21 cellular contexts compared by ENCODE assay signal in genomic region chr12:124559182-124560017, GRCh38.
"Had no signal": no experiment of that assay in that cellular context is flagged by ENCODE, and none has a peak within 500 bp of the region (broad histone marks: within the 10 kb centered on the region; RNA-seq: fewer than 3 reads in every experiment).

No MANE protein-coding gene starts in this region.

- H3K4me3 Mint-ChIP-seq: activated CD4-positive, alpha-beta memory T cell treated with anti-CD3 and anti-CD28 coated beads for 36 hours; activated CD4-positive, alpha-beta T cell treated with anti-CD3 and anti-CD28 coated beads for 36 hours; activated CD8-positive, alpha-beta memory T cell treated with anti-CD3 and anti-CD28 coated beads, Interleukin-2, amount 10 ng/mL, durations not matched to agents 7 days and 5 days; activated T-cell treated with anti-CD3 and anti-CD28 coated beads, Interleukin-2, amount 50 U/mL, for 4 hours; naive thymus-derived CD4-positive, alpha-beta T cell had no signal

- H3K27me3 Mint-ChIP-seq: activated CD4-positive, alpha-beta memory T cell treated with anti-CD3 and anti-CD28 coated beads for 36 hours; activated CD4-positive, alpha-beta T cell treated with anti-CD3 and anti-CD28 coated beads for 36 hours; activated CD8-positive, alpha-beta memory T cell treated with anti-CD3 and anti-CD28 coated beads, Interleukin-2, amount 10 ng/mL, durations not matched to agents 7 days and 5 days; naive thymus-derived CD4-positive, alpha-beta T cell had no signal

- H2AFZ ChIP-seq: hepatocyte, parathyroid adenoma had no signal

- H3K36me3 Mint-ChIP-seq: activated CD4-positive, alpha-beta memory T cell treated with anti-CD3 and anti-CD28 coated beads for 36 hours; activated CD8-positive, alpha-beta memory T cell treated with anti-CD3 and anti-CD28 coated beads, Interleukin-2, amount 10 ng/mL, durations not matched to agents 7 days and 5 days had no signal

- H3K4me1 ChIP-seq: colonic mucosa had no signal

- DNase-seq: activated CD4-positive, alpha-beta memory T cell treated with anti-CD3 and anti-CD28 coated beads for 36 hours; activated CD4-positive, alpha-beta T cell treated with anti-CD3 and anti-CD28 coated beads for 36 hours; activated CD8-positive, alpha-beta memory T cell treated with anti-CD3 and anti-CD28 coated beads, Interleukin-2, amount 10 ng/mL, durations not matched to agents 7 days and 5 days; activated effector memory CD4-positive, alpha-beta T cell treated with Interleukin-2 at 50 U/mL for 16 hours; activated naive CD4-positive, alpha-beta T cell treated with anti-CD3 and anti-CD28 coated beads, Interleukin-2, amount 50 U/mL, for 16 hours; activated T-cell treated with anti-CD3 and anti-CD28 coated beads, Interleukin-2, amount 50 U/mL, for 4 hours; adrenal gland; central memory CD4-positive, alpha-beta T cell; colonic mucosa; mucosa of descending colon; naive thymus-derived CD4-positive, alpha-beta T cell; stimulated activated CD4-positive, alpha-beta T cell treated with anti-CD3 and anti-CD28 coated beads, Interleukin-15, amount 100 ng/mL, for 24 hours; stimulated activated CD4-positive, alpha-beta T cell treated with anti-CD3 and anti-CD28 coated beads, Interleukin-4, amount 100 ng/mL, for 24 hours; stimulated activated naive CD4-positive, alpha-beta T cell; T1000; tibial artery had no signal

- H3K27me3 ChIP-seq: adrenal gland, colonic mucosa, esophagus muscularis mucosa, hepatocyte, tibial artery had no signal

- H3K27ac Mint-ChIP-seq: activated CD4-positive, alpha-beta memory T cell treated with anti-CD3 and anti-CD28 coated beads for 36 hours; activated CD4-positive, alpha-beta T cell treated with anti-CD3 and anti-CD28 coated beads for 36 hours; activated CD8-positive, alpha-beta memory T cell treated with anti-CD3 and anti-CD28 coated beads, Interleukin-2, amount 10 ng/mL, durations not matched to agents 7 days and 5 days; naive thymus-derived CD4-positive, alpha-beta T cell had no signal

- H3K9me3 ChIP-seq: adrenal gland, colonic mucosa, esophagus muscularis mucosa, mucosa of descending colon, tibial artery had no signal

- H3K27ac ChIP-seq: colonic mucosa, hepatocyte, parathyroid adenoma, tibial artery, VCaP had no signal

- H3K4me3 ChIP-seq: adrenal gland, colonic mucosa, esophagus muscularis mucosa, hepatocyte, mucosa of descending colon, tibial artery had no signal

- H3K36me3 ChIP-seq: adrenal gland, colonic mucosa, esophagus muscularis mucosa, tibial artery had no signal

- ATAC-seq: activated CD4-positive, alpha-beta T cell treated with anti-CD3 and anti-CD28 coated beads for 36 hours; activated CD8-positive, alpha-beta memory T cell treated with anti-CD3 and anti-CD28 coated beads, Interleukin-2, amount 10 ng/mL, durations not matched to agents 7 days and 5 days; activated T-cell treated with anti-CD3 and anti-CD28 coated beads, Interleukin-2, amount 50 U/mL, for 4 hours; left lobe of liver; mucosa of descending colon; naive thymus-derived CD4-positive, alpha-beta T cell had no signal

- H3K9ac ChIP-seq: parathyroid adenoma had no signal

- H3K9me3 Mint-ChIP-seq: activated CD4-positive, alpha-beta memory T cell treated with anti-CD3 and anti-CD28 coated beads for 36 hours; activated T-cell treated with anti-CD3 and anti-CD28 coated beads, Interleukin-2, amount 50 U/mL, for 4 hours; naive thymus-derived CD4-positive, alpha-beta T cell had no signal

- H3K4me2 ChIP-seq: hepatocyte had no signal
